26 cellular contexts compared by ENCODE assay signal in the genomic region with DNA sequence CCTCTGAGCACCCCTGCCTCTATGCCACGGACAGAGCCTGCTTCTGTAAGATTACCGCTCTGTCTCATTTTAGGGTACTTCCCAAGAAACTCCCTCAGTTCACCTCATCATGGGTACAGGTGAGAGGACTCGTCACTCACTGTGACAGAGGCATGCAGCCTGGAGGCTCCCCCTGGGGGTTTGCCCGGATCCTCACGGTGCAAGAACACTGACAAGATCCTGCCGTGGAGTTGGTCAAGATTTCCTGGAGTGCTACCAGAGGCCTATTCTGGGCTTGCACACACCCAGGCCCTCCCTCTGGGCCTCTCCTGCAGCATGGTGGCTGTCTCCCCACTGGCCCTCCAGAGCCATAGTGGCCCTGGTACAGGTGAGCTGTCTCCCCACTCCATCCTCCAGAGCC.
A peak's percentile ranks its signal among the peaks of the same experiment; 100 is the strongest.
DNase-seq lines count a peak whose midpoint lies in the region; ATAC-seq and TF ChIP-seq lines count a peak whose summit lies in the region.
"Had no signal": no experiment of that assay in that cellular context is flagged by ENCODE, and none has a peak within 500 bp of the region (broad histone marks: within the 10 kb centered on the region; RNA-seq: fewer than 3 reads in every experiment).

No MANE protein-coding gene starts in this region.

- no peak overlapping the region for H3K4me3 ChIP-seq in endodermal cell (ENCODE audit: low read length)
- H3K4me3 ChIP-seq in neural progenitor cell, result no peak overlapping the region
- H3K4me3 ChIP-seq: body of pancreas, HAP-1, PC-9, thoracic aorta had no signal

- H3K36me3 ChIP-seq in endodermal cell (ENCODE audit: control insufficient read depth, insufficient read depth, low read length) (no peaks in the 10 kb centered on the region), neural progenitor cell (no peaks in the 10 kb centered on the region)
- H3K36me3 ChIP-seq: HAP-1, thoracic aorta had no signal

- H4K20me1 ChIP-seq in neural progenitor cell (ENCODE audit: low read depth), result no peaks in the 10 kb centered on the region

- peak; percentile 31 for ATAC-seq in activated naive CD8-positive, alpha-beta T cell treated with anti-CD3 and anti-CD28 coated beads, Interleukin-2, amount 50 U/mL, for 24 hours
- ATAC-seq: body of pancreas; naive thymus-derived CD4-positive, alpha-beta T cell; stimulated activated memory B cell treated with anti-CD40 and anti-IgM and Interleukin-4, amounts not matched to agents 10 μg/mL and 1 μg/mL and 100 μg/mL, for 72 hours; T-cell had no signal

- DNase-seq in activated naive CD8-positive, alpha-beta T cell treated with anti-CD3 and anti-CD28 coated beads, Interleukin-2, amount 50 U/mL, for 24 hours, result no peak
- no peak for DNase-seq in activated naive CD8-positive, alpha-beta T cell treated with anti-CD3 and anti-CD28 coated beads for 36 hours
- DNase-seq in HT-29 (ENCODE audit: low spot score) (peak; percentile 22), endodermal cell (peak; percentile 71), neural progenitor cell (ENCODE audit: low spot score) (no peak), putamen (ENCODE audit: low spot score) (no peak), NCI-H2029 treated with DMSO at 0.1 percent for 48 hours (lab: John Stamatoyannopoulos, UW) (no peak), NCI-H446 treated with DMSO at 0.1 percent for 48 hours (lab: John Stamatoyannopoulos, UW) (no peak)
- DNase-seq: activated CD4-positive, alpha-beta T cell treated with anti-CD3 and anti-CD28 coated beads, Interleukin-2, amount 10 ng/mL, durations not matched to agents 7 days and 5 days; activated CD8-positive, alpha-beta memory T cell treated with anti-CD3 and anti-CD28 coated beads, Interleukin-2, amount 50 U/mL, for 4 hours; activated effector memory CD4-positive, alpha-beta T cell treated with Interleukin-2 at 50 U/mL for 16 hours; body of pancreas; COR-L47; DMS79; GF-D8; naive thymus-derived CD4-positive, alpha-beta T cell; NCI-H1092; NCI-H2081; PC-9; SHP77 treated with DMSO at 0.1 percent for 48 hours; stimulated activated CD4-positive, alpha-beta T cell treated with anti-CD3 and anti-CD28 coated beads, Interleukin-2, amount 100 ng/mL, for 48 hours; T-cell had no signal

- H3K9me3 ChIP-seq in endodermal cell (ENCODE audit: control insufficient read depth, low read length), result no peaks in the 10 kb centered on the region
- H3K9me3 ChIP-seq in neural progenitor cell (ENCODE audit: low read depth), result no peaks in the 10 kb centered on the region
- H3K9me3 ChIP-seq: body of pancreas, HAP-1, thoracic aorta had no signal

- no peaks in the 10 kb centered on the region for H3K9me3 Mint-ChIP-seq in activated naive CD8-positive, alpha-beta T cell treated with anti-CD3 and anti-CD28 coated beads, Interleukin-2, amount 50 U/mL, for 24 hours
- no peaks in the 10 kb centered on the region for H3K9me3 Mint-ChIP-seq in activated naive CD8-positive, alpha-beta T cell treated with anti-CD3 and anti-CD28 coated beads for 36 hours
- H3K9me3 Mint-ChIP-seq in endodermal cell (no peaks in the 10 kb centered on the region), neural progenitor cell (no peaks in the 10 kb centered on the region)
- H3K9me3 Mint-ChIP-seq: mesothelial cell of epicardium; naive thymus-derived CD4-positive, alpha-beta T cell; stimulated activated memory B cell treated with anti-CD40 and anti-IgM and Interleukin-4, amounts not matched to agents 10 μg/mL and 1 μg/mL and 100 μg/mL, for 72 hours; T-cell had no signal

- H3K4me3 Mint-ChIP-seq in activated naive CD8-positive, alpha-beta T cell treated with anti-CD3 and anti-CD28 coated beads, Interleukin-2, amount 50 U/mL, for 24 hours, result no peak overlapping the region
- no peak overlapping the region for H3K4me3 Mint-ChIP-seq in activated naive CD8-positive, alpha-beta T cell treated with anti-CD3 and anti-CD28 coated beads for 36 hours
- H3K4me3 Mint-ChIP-seq in endodermal cell (no peak overlapping the region), neural progenitor cell (no peak overlapping the region)
- H3K4me3 Mint-ChIP-seq: activated CD4-positive, alpha-beta T cell treated with anti-CD3 and anti-CD28 coated beads, Interleukin-2, amount 10 ng/mL, durations not matched to agents 7 days and 5 days; mesothelial cell of epicardium; stimulated activated memory B cell treated with anti-CD40 and anti-IgM and Interleukin-4, amounts not matched to agents 10 μg/mL and 1 μg/mL and 100 μg/mL, for 72 hours; T-cell had no signal

- peaks cover 20% of the 10 kb centered on the region for H3K4me1 Mint-ChIP-seq in activated naive CD8-positive, alpha-beta T cell treated with anti-CD3 and anti-CD28 coated beads, Interleukin-2, amount 50 U/mL, for 24 hours
- H3K4me1 Mint-ChIP-seq in activated naive CD8-positive, alpha-beta T cell treated with anti-CD3 and anti-CD28 coated beads for 36 hours, result peaks cover 14% of the 10 kb centered on the region
- H3K4me1 Mint-ChIP-seq in endodermal cell (peaks cover 14% of the 10 kb centered on the region), neural progenitor cell (peaks cover 4% of the 10 kb centered on the region)

- 92 to 93% methylated on average over 5 to 6 of the region's 6 CpGs for WGBS in endodermal cell (ENCODE audit: insufficient coverage in 1 of 2, insufficient read length in 1 of 2), 2 experiments

- peak; percentile 72 for TF ChIP-seq CTCF in endodermal cell (conservative IDR thresholded peaks at IDR 0.05)
- TF ChIP-seq CTCF in neural progenitor cell (IDR thresholded peaks at IDR 0.05), result peak; percentile 8

- no peak overlapping the region for H3K4me2 ChIP-seq in neural progenitor cell
- H3K4me2 ChIP-seq: PC-9 had no signal

- H3K27ac ChIP-seq in endodermal cell (ENCODE audit: low read depth, low read length) (no peak overlapping the region), neural progenitor cell (no peak overlapping the region)
- H3K27ac ChIP-seq: body of pancreas, PC-9, thoracic aorta had no signal

- H3K27me3 Mint-ChIP-seq in activated naive CD8-positive, alpha-beta T cell treated with anti-CD3 and anti-CD28 coated beads, Interleukin-2, amount 50 U/mL, for 24 hours, result no peaks in the 10 kb centered on the region
- H3K27me3 Mint-ChIP-seq in activated naive CD8-positive, alpha-beta T cell treated with anti-CD3 and anti-CD28 coated beads for 36 hours, result no peaks in the 10 kb centered on the region
- H3K27me3 Mint-ChIP-seq in endodermal cell (ENCODE audit: insufficient read depth) (peaks cover 5% of the 10 kb centered on the region), neural progenitor cell (ENCODE audit: insufficient read depth, low read depth) (peaks cover 9% of the 10 kb centered on the region)
- H3K27me3 Mint-ChIP-seq: activated CD4-positive, alpha-beta T cell treated with anti-CD3 and anti-CD28 coated beads, Interleukin-2, amount 10 ng/mL, durations not matched to agents 7 days and 5 days; stimulated activated memory B cell treated with anti-CD40 and anti-IgM and Interleukin-4, amounts not matched to agents 10 μg/mL and 1 μg/mL and 100 μg/mL, for 72 hours; T-cell had no signal

- H3K4me1 ChIP-seq in endodermal cell (ENCODE audit: control insufficient read depth, insufficient read depth, low read length) (peaks cover 3% of the 10 kb centered on the region), neural progenitor cell (no peaks in the 10 kb centered on the region)
- H3K4me1 ChIP-seq: body of pancreas, HAP-1 had no signal

- H3K9ac ChIP-seq in endodermal cell (ENCODE audit: extremely low read depth, low read length, poor library complexity, severe bottlenecking) (no peak overlapping the region), neural progenitor cell (no peak overlapping the region)

- no peaks in the 10 kb centered on the region for H3K79me2 ChIP-seq in neural progenitor cell (ENCODE audit: low read depth)

- H3F3A ChIP-seq in neural progenitor cell (ENCODE audit: low read depth), result no peaks in the 10 kb centered on the region

- H2AFZ ChIP-seq in neural progenitor cell (replicated peaks), result no peak overlapping the region
- H2AFZ ChIP-seq: PC-9 had no signal

- H3K27me3 ChIP-seq in endodermal cell (ENCODE audit: control insufficient read depth, insufficient read depth, low read length, poor library complexity, severe bottlenecking) (peaks cover 3% of the 10 kb centered on the region), neural progenitor cell (no peaks in the 10 kb centered on the region)
- H3K27me3 ChIP-seq: body of pancreas had no signal

- H3K36me3 Mint-ChIP-seq in activated naive CD8-positive, alpha-beta T cell treated with anti-CD3 and anti-CD28 coated beads, Interleukin-2, amount 50 U/mL, for 24 hours (ENCODE audit: low read depth), result no peaks in the 10 kb centered on the region
- H3K36me3 Mint-ChIP-seq in activated naive CD8-positive, alpha-beta T cell treated with anti-CD3 and anti-CD28 coated beads for 36 hours, result no peaks in the 10 kb centered on the region
- H3K36me3 Mint-ChIP-seq in endodermal cell (ENCODE audit: low read depth) (no peaks in the 10 kb centered on the region), neural progenitor cell (peaks cover 2% of the 10 kb centered on the region)
- H3K36me3 Mint-ChIP-seq: mesothelial cell of epicardium; stimulated activated memory B cell treated with anti-CD40 and anti-IgM and Interleukin-4, amounts not matched to agents 10 μg/mL and 1 μg/mL and 100 μg/mL, for 72 hours; T-cell had no signal

- peak overlapping the region; percentile 9 for H3K27ac Mint-ChIP-seq in activated naive CD8-positive, alpha-beta T cell treated with anti-CD3 and anti-CD28 coated beads, Interleukin-2, amount 50 U/mL, for 24 hours
- H3K27ac Mint-ChIP-seq in activated naive CD8-positive, alpha-beta T cell treated with anti-CD3 and anti-CD28 coated beads for 36 hours, result no peak overlapping the region
- no peak overlapping the region for H3K27ac Mint-ChIP-seq in endodermal cell
- no peak overlapping the region for H3K27ac Mint-ChIP-seq in neural progenitor cell
- H3K27ac Mint-ChIP-seq: mesothelial cell of epicardium; stimulated activated memory B cell treated with anti-CD40 and anti-IgM and Interleukin-4, amounts not matched to agents 10 μg/mL and 1 μg/mL and 100 μg/mL, for 72 hours; T-cell had no signal

Comparison
In these comparisons a context has a peak if more than half of its experiments do, and no peak if none do; other contexts are left out.
1. DNase-seq: peak in HT-29 (single experiment) and endodermal cell (single experiment); none in activated naive CD8-positive, alpha-beta T cell treated with anti-CD3 and anti-CD28 coated beads, Interleukin-2, amount 50 U/mL, for 24 hours (single experiment), activated naive CD8-positive, alpha-beta T cell treated with anti-CD3 and anti-CD28 coated beads for 36 hours (single experiment), neural progenitor cell (single experiment), putamen (single experiment), NCI-H2029 treated with DMSO at 0.1 percent for 48 hours (single experiment) and NCI-H446 treated with DMSO at 0.1 percent for 48 hours (single experiment).